Comparison of ENCODE assay signal across 8 cellular contexts in the genomic region with DNA sequence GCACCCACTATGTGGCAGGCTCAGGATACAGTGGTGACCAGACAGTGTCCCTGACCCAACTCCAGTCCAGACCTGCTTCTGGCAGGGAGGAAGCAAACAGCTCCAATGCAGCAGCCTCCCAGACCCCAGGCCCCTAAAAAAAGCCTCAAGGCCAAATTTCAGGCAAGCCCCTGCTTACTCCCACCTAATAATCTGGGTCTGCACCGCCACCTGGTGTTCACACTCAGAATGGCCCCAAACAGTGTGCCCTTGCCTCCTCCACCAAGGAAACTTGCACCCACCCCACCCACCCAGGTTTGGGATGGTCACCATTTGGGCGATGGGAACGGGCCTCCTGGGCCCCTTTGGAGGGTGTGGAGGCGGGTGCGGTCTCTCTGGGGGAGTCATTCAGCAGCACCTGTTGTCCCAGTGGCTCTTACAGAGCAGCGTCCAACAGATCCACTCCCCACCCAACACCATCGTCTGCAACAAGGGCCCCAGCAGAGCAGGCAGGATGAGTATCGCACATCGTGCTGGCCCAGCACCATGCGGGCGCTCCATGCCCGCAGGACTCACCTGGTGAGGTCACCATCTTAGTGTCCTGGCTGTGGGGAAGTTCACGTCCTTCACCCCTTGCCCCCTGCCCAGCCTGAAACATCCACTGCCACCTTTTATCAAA. TPM values are rescaled to one million over a fixed set of nuclear protein-coding genes. Genes with fewer than 3 reads are reported as not detected.
DNase-seq lines count a peak whose midpoint lies in the region; ATAC-seq, FAIRE-seq and TF ChIP-seq lines count a peak whose summit lies in the region.

No MANE protein-coding gene starts in this region.

- peak; percentile 82 for FAIRE-seq in GM19239 (lab: Jason Lieb, UNC)

- H3K4me3 ChIP-seq in retinal pigment epithelial cell (ENCODE audit: low read length), result no peak overlapping the region

- ATAC-seq in Right ventricle myocardium inferior (peak; percentile 30), HG02852 (IDR thresholded peaks at IDR 0.05; ENCODE audit: unreplicated experiment) (no peak)

- TF ChIP-seq CTCF in AG09319 (IDR thresholded peaks at IDR 0.05; ENCODE audit: low read depth, low read length) (peak; percentile 70), retinal pigment epithelial cell (conservative IDR thresholded peaks at IDR 0.05; ENCODE audit: low read depth, low read length) (peak; percentile 78)

- intact Hi-C loops in Right ventricle myocardium inferior (cut with DNase I), result no loop called here

- DNase-seq in AG09319 (ENCODE audit: extremely low read depth, low read depth), result no peak
- peak; percentile 64 for DNase-seq in GM19239 (ENCODE audit: insufficient read length, low spot score)
- DNase-seq in RPMI7951 (ENCODE audit: low read depth), result peak; percentile 26
- peak; percentile 51 for DNase-seq in activated gamma-delta T cell treated with anti-CD3 and anti-CD28 coated beads, Interleukin-2, amount 50 U/mL, for 16 hours (ENCODE audit: low read depth)
- DNase-seq in Right ventricle myocardium inferior (ENCODE audit: missing footprints), result no peak
- no peak for DNase-seq in retinal pigment epithelial cell (ENCODE audit: low read depth)
- DNase-seq in NCI-H226, result no peak

RNA-seq across cellular contexts. Expression of a gene that starts 17.3 kb away (rescaled TPM):
- 15.5 and 16.0 TPM in 2 replicates for total RNA-seq in RPMI7951 (2014; rRNA removed; shearing (Covaris generic))
- 48.4 TPM for total RNA-seq in Right ventricle myocardium inferior

RNA-seq across cellular contexts. Expression of a gene that starts 19.1 kb away (rescaled TPM):
- total RNA-seq in RPMI7951 (2014; rRNA removed; shearing (Covaris generic)), result 8.8 and 12.8 TPM in 2 replicates
- 14.0 TPM for total RNA-seq in Right ventricle myocardium inferior

RNA-seq across cellular contexts. Expression of a gene that starts 46.8 kb away (rescaled TPM):
- total RNA-seq in RPMI7951 (2014; rRNA removed; shearing (Covaris generic)), result under 0.01 TPM in 1 of 2 replicates, not detected in the other
- total RNA-seq in Right ventricle myocardium inferior, result 1.2 TPM

Comparison
In these comparisons a context has a peak if more than half of its experiments do, and no peak if none do; other contexts are left out.
1. DNase-seq: peak in GM19239 (single experiment), RPMI7951 (single experiment) and activated gamma-delta T cell treated with anti-CD3 and anti-CD28 coated beads, Interleukin-2, amount 50 U/mL, for 16 hours (single experiment); none in AG09319 (single experiment), Right ventricle myocardium inferior (single experiment), retinal pigment epithelial cell (single experiment) and NCI-H226 (single experiment).